8 cellular contexts compared by ENCODE assay signal in genomic region chr7:38368191-38368605, GRCh38.
DNase-seq lines count a peak whose midpoint lies in the region; ATAC-seq lines count a peak whose summit lies in the region.

No MANE protein-coding gene starts in this region.

- ATAC-seq in HG02973 (IDR thresholded peaks at IDR 0.05; ENCODE audit: unreplicated experiment), result peak; percentile 42

- DNase-seq in NCI-H524 (lab: John Stamatoyannopoulos, UW), result peak; percentile 17 to 71
- DNase-seq in NCI-H524 treated with DMSO at 0.1 percent for 48 hours (lab: John Stamatoyannopoulos, UW), result no peak
- peak; percentile 51 for DNase-seq in NCI-H510A (lab: John Stamatoyannopoulos, UW)
- peak; percentile 72 to 82 for DNase-seq in activated CD4-positive, alpha-beta T cell treated with anti-CD3 and anti-CD28 coated beads for 4 hours
- DNase-seq in dermis microvascular lymphatic vessel endothelial cell (ENCODE audit: low read depth in 2 of 2), result peak; percentile 46 to 74
- DNase-seq in mesenteric fat pad (ENCODE audit: low spot score), result peak; percentile 90
- peak; percentile 55 to 81 (median 66) for DNase-seq in stimulated activated naive CD4-positive, alpha-beta T cell (lab: John Stamatoyannopoulos, UW)
